In genomic region chr19:6753178-6754031, GRCh38 we compare ENCODE assay signal across 8 cellular contexts. TPM values are rescaled to one million over a fixed set of nuclear protein-coding genes. Genes with fewer than 3 reads are reported as not detected.
DNase-seq lines count a peak whose midpoint lies in the region; ATAC-seq and TF ChIP-seq lines count a peak whose summit lies in the region.

No MANE protein-coding gene starts in this region.

- peak overlapping the region; percentile 49 for H3K4me3 ChIP-seq in AG10803 (ENCODE audit: low read length)
- H3K4me3 ChIP-seq in ascending aorta: peak overlapping the region; percentile 51 to 57
- peak overlapping the region; percentile 78 for H3K4me3 ChIP-seq in iPS-20b (ENCODE audit: low read length)
- H3K4me3 ChIP-seq in MM.1S (ENCODE audit: low read length): no peak overlapping the region

- peaks cover 37 to 39% of the 10 kb centered on the region in 2 donors for H3K36me3 ChIP-seq in ascending aorta
- peaks cover 43% of the 10 kb centered on the region for H3K36me3 ChIP-seq in iPS-20b (ENCODE audit: insufficient read depth, low read depth, low read length)
- peaks cover 20% of the 10 kb centered on the region for H3K36me3 ChIP-seq in MM.1S (replicated peaks; ENCODE audit: insufficient read depth, low read length)

- no peaks in the 10 kb centered on the region for H4K20me1 ChIP-seq in MM.1S (ENCODE audit: insufficient read depth, low read length)

- no peaks in the 10 kb centered on the region for H3K9me3 ChIP-seq in ascending aorta
- H3K9me3 ChIP-seq in iPS-20b (ENCODE audit: insufficient read depth, low read depth, low read length): no peaks in the 10 kb centered on the region
- H3K9me3 ChIP-seq in MM.1S (replicated peaks; ENCODE audit: insufficient read depth, low read length): no peaks in the 10 kb centered on the region

- TF ChIP-seq CTCF in AG10803 (conservative IDR thresholded peaks at IDR 0.05; ENCODE audit: low read length): peak; percentile 33
- TF ChIP-seq CTCF in ascending aorta (IDR thresholded peaks at IDR 0.05): peak; percentile 48 to 66 (median 54)
- TF ChIP-seq CTCF in MM.1S (IDR thresholded peaks at IDR 0.05; ENCODE audit: low read length): no peak

- no peak overlapping the region for H3K4me2 ChIP-seq in MM.1S (ENCODE audit: low read depth, low read length)

- H3K27ac ChIP-seq in ascending aorta (peak overlapping the region; percentile 29 to 43), iPS-20b (ENCODE audit: low read length) (peak overlapping the region; percentile 32), MM.1S (ENCODE audit: low read length) (no peak overlapping the region)

- no peak overlapping the region for H2AFZ ChIP-seq in MM.1S (ENCODE audit: low read length)

- peaks cover 0 to 8% of the 10 kb centered on the region in 2 donors for H3K4me1 ChIP-seq in ascending aorta
- H3K4me1 ChIP-seq in iPS-20b (ENCODE audit: insufficient read depth, low read length): peaks cover 4% of the 10 kb centered on the region; the same call in 1 of the 2 replicates
- H3K4me1 ChIP-seq in MM.1S (ENCODE audit: low read length): no peaks in the 10 kb centered on the region

- H3K27me3 ChIP-seq in ascending aorta: no peaks in the 10 kb centered on the region
- no peaks in the 10 kb centered on the region for H3K27me3 ChIP-seq in iPS-20b (ENCODE audit: insufficient read depth, low read length)
- no peaks in the 10 kb centered on the region for H3K27me3 ChIP-seq in MM.1S (replicated peaks; ENCODE audit: insufficient read depth, low read length)

- peaks cover 10% of the 10 kb centered on the region; the same call in 1 of the 2 replicates for H3F3A ChIP-seq in MM.1S (ENCODE audit: insufficient read depth, low read length)

- ATAC-seq in GM19043 (IDR thresholded peaks at IDR 0.05; ENCODE audit: low read depth, unreplicated experiment) (peak; percentile 64), HG03175 (IDR thresholded peaks at IDR 0.05; ENCODE audit: unreplicated experiment) (peak; percentile 78)

- intact Hi-C loops in ascending aorta (cut with DNase I): loop anchor here (1.0 to 5.0 kb wide), 2 partner anchors 16 to 109 kb away; partner anchors contain the start of gene GPR108

- H3K9ac ChIP-seq in iPS-20b (ENCODE audit: low read depth, low read length) (peak overlapping the region; percentile 73; the same call in 1 of the 2 replicates), MM.1S (ENCODE audit: low read length) (no peak overlapping the region)

- peak; percentile 51 for DNase-seq in AG10803 (ENCODE audit: low read depth)
- DNase-seq in T follicular helper cell (ENCODE audit: low read depth): peak; percentile 67
- peak in 1 of 2 donors; percentile 88 for DNase-seq in ascending aorta (ENCODE audit: low spot score in 2 of 2)
- DNase-seq in stimulated activated CD4-positive, alpha-beta T cell treated with anti-CD3 and anti-CD28 coated beads, Interleukin-15, amount 100 ng/mL, for 24 hours: peak; percentile 91
- DNase-seq in MM.1S: no peak

- no peaks in the 10 kb centered on the region for H3K9me2 ChIP-seq in MM.1S (replicated peaks; ENCODE audit: insufficient read depth, low read length)

- no peaks in the 10 kb centered on the region for H3K79me2 ChIP-seq in MM.1S (ENCODE audit: low read length)

RNA-seq across cellular contexts. Expression of gene SH2D3A, which starts 13.8 kb away (rescaled TPM):
- not detected for total RNA-seq in ascending aorta

RNA-seq across cellular contexts. Expression of gene TRIP10, which starts 13.9 kb away (rescaled TPM):
- total RNA-seq in ascending aorta: 109 TPM

RNA-seq across cellular contexts. Expression of gene GPR108, which starts 16.0 kb away (rescaled TPM):
- 57.6 TPM for total RNA-seq in ascending aorta

RNA-seq across cellular contexts. Expression of gene VAV1, which starts 19.1 kb away (rescaled TPM):
- 4.4 TPM for total RNA-seq in ascending aorta

RNA-seq across cellular contexts. Expression of gene C3, which starts 33.0 kb away (rescaled TPM):
- total RNA-seq in ascending aorta: 2,421 TPM
